In genomic region chr16:70689035-70689969, GRCh38 we compare ENCODE assay signal across 10 cellular contexts. TPM values are rescaled to one million over a fixed set of nuclear protein-coding genes. Genes with fewer than 3 reads are reported as not detected.
DNase-seq lines count a peak whose midpoint lies in the region; ATAC-seq, FAIRE-seq and TF ChIP-seq lines count a peak whose summit lies in the region.
"Had no signal": no experiment of that assay in that cellular context is flagged by ENCODE, and none has a peak within 500 bp of the region (broad histone marks: within the 10 kb centered on the region; RNA-seq: fewer than 3 reads in every experiment).

No MANE protein-coding gene starts in this region.

- WGBS in H1 (ENCODE audit: extremely low coverage in 1 of 2, insufficient coverage in 1 of 2, insufficient read length in 1 of 2, insufficient replicate concordance in 2 of 2, low coverage in 1 of 2, low lambda C conversion rate in 2 of 2, missing lambda C conversion rate in 1 of 2), 2 experiments = 94% methylated on average over 22 of the region's 22 CpGs; no CpG with 5 or more reads in 1 of the 2 experiments
- WGBS in small intestine, 3 donors = 78 to 84% (median 79%) methylated on average over 22 of the region's 22 CpGs

- no peak overlapping the region for H2AK5ac ChIP-seq in H1 (ENCODE audit: low read depth, low read length)

- H3K9ac ChIP-seq in H1 (replicated peaks in 1 of 4; ENCODE audit: extremely low read depth in 1 of 4, low read depth in 3 of 4, low read length in 3 of 4) = no peak overlapping the region

- H3K23ac ChIP-seq in H1 (ENCODE audit: insufficient read length) = no peak overlapping the region

- no peaks in the 10 kb centered on the region; the same call in none of the 2 replicates for H3K79me1 ChIP-seq in H1 (ENCODE audit: low read depth, low read length)

- no peak for TF ChIP-seq POLR2A in H1 (IDR thresholded peaks at IDR 0.05; ENCODE audit: control extremely low read depth in 1 of 2, low read depth in 2 of 2, low read length in 2 of 2)

- no peaks in the 10 kb centered on the region for H3K9me3 ChIP-seq in H1 (ENCODE audit: insufficient read depth in 2 of 2, low read depth in 1 of 2, low read length in 1 of 2)
- no peaks in the 10 kb centered on the region for H3K9me3 ChIP-seq in mucosa of descending colon
- H3K9me3 ChIP-seq in thoracic aorta = no peaks in the 10 kb centered on the region
- no peaks in the 10 kb centered on the region for H3K9me3 ChIP-seq in small intestine (ENCODE audit: control insufficient read depth, low read depth)

- no peak overlapping the region for H4K91ac ChIP-seq in H1 (replicated peaks; ENCODE audit: insufficient read length, low read length)

- H2AFZ ChIP-seq in H1 (ENCODE audit: low read length) = no peak overlapping the region

- H3K23me2 ChIP-seq in H1 (ENCODE audit: low read depth, low read length) = peaks cover 6% of the 10 kb centered on the region; the same call in 1 of the 2 replicates

- H4K20me1 ChIP-seq in H1 (replicated peaks in 1 of 2; ENCODE audit: control insufficient read depth in 1 of 2, insufficient read depth in 2 of 2, low read length in 2 of 2) = peaks cover 0 to 8% of the 10 kb centered on the region in 2 experiments

- POLR2A ChIA-PET in RWPE1 (lab: Yijun Ruan, JAX; ENCODE audit: low non-redundant PET) = no interaction called here
- POLR2A ChIA-PET in H1 (lab: Charles Lee; ENCODE audit: partially characterized antibody) = interaction anchor here (1.0 to 1.5 kb wide), 3 partner anchors 45 to 100 kb away, joined by 3 read pairs; no protein-coding TSS in a partner anchor

- no peak overlapping the region for H3K14ac ChIP-seq in H1 (ENCODE audit: insufficient read length)

- peak overlapping the region; percentile 59 for H4K8ac ChIP-seq in H1 (ENCODE audit: extremely low read depth, insufficient read depth, low read length)

- H3K4ac ChIP-seq in H1 (replicated peaks; ENCODE audit: insufficient read length, low read depth, low read length) = no peak overlapping the region

- no peak overlapping the region for H2BK120ac ChIP-seq in H1 (replicated peaks; ENCODE audit: low read depth, low read length)

- no peak overlapping the region for H3K4me2 ChIP-seq in H1 (ENCODE audit: insufficient read depth in 1 of 2, low read depth in 2 of 2, low read length in 2 of 2)

- CTCF ChIA-PET in RWPE1 (lab: Yijun Ruan, JAX) = interaction anchor here (0.6 to 1.1 kb wide), 4 partner anchors 26 to 825 kb away, joined by 3 to 11 read pairs (median 4); no protein-coding TSS in a partner anchor
- CTCF ChIA-PET in H1 (lab: Charles Lee; ENCODE audit: partially characterized antibody) = interaction anchor here (0.6 to 6.8 kb wide), 7 partner anchors 9 to 81 kb away, joined by 3 to 57 read pairs (median 15); no protein-coding TSS in a partner anchor

- H3K4me1 ChIP-seq in H1 (replicated peaks in 1 of 4; ENCODE audit: control insufficient read depth in 3 of 4, insufficient read depth in 4 of 4, low read length in 3 of 4) (peaks cover under 1 to 30% (median 24%) of the 10 kb centered on the region in 4 experiments), mucosa of descending colon (ENCODE audit: low read depth) (peaks cover 43% of the 10 kb centered on the region), thoracic aorta (ENCODE audit: control insufficient read depth in 1 of 2, low read depth in 2 of 2) (peaks cover 60 to 86% of the 10 kb centered on the region in 2 donors), small intestine (ENCODE audit: control insufficient read depth in 2 of 2, insufficient read depth in 1 of 2, low read depth in 1 of 2, low read length in 1 of 2) (peaks cover 0 to 3% of the 10 kb centered on the region in 2 donors)

- FAIRE-seq in H1 (lab: Jason Lieb, UNC) = no peak
- no peak for FAIRE-seq in small intestine (lab: Jason Lieb, UNC)

- H3K36me3 ChIP-seq in H1 (ENCODE audit: control insufficient read depth in 2 of 4, insufficient read depth in 4 of 4, low read length in 3 of 4) (no peaks in the 10 kb centered on the region), mucosa of descending colon (ENCODE audit: low read depth) (no peaks in the 10 kb centered on the region), thoracic aorta (no peaks in the 10 kb centered on the region), small intestine (ENCODE audit: control insufficient read depth in 2 of 2, insufficient read depth in 2 of 2, low read length in 2 of 2) (peaks cover 0 to 2% of the 10 kb centered on the region in 2 donors)
- H3K36me3 ChIP-seq: brain microvascular endothelial cell had no signal

- intact Hi-C loops in mucosa of descending colon (cut with DNase I, micrococcal nuclease) = loop anchor here (10.0 kb wide), 2 partner anchors 45 to 85 kb away; no protein-coding TSS in a partner anchor

- peaks cover 0 to 8% (median 3%) of the 10 kb centered on the region in 4 experiments; a peak in 4 of 7 replicates for H3K27me3 ChIP-seq in H1 (replicated peaks in 1 of 4; ENCODE audit: control insufficient read depth in 3 of 4, extremely low read depth in 1 of 4, insufficient read depth in 3 of 4, low read length in 3 of 4)
- H3K27me3 ChIP-seq in thoracic aorta (replicated peaks; ENCODE audit: insufficient read depth) = no peaks in the 10 kb centered on the region
- H3K27me3 ChIP-seq in small intestine (ENCODE audit: control insufficient read depth in 2 of 2, insufficient read depth in 2 of 2, low read length in 2 of 2) = no peaks in the 10 kb centered on the region
- H3K27me3 ChIP-seq: brain microvascular endothelial cell had no signal

- no peak overlapping the region for H3K56ac ChIP-seq in H1 (replicated peaks; ENCODE audit: insufficient read length, low read depth, low read length)

- no peaks in the 10 kb centered on the region for H3K79me2 ChIP-seq in H1 (ENCODE audit: control insufficient read depth in 1 of 2, insufficient read depth in 2 of 2, low read length in 2 of 2)

- DNase-seq in RWPE1 (ENCODE audit: low spot score) (no peak), H1 (ENCODE audit: low read depth in 1 of 2, low spot score in 2 of 2) (no peak), mucosa of descending colon (peak in 2 of 3 donors; percentile 62 to 68), thoracic aorta (ENCODE audit: low spot score) (no peak), small intestine (no peak)
- DNase-seq: activated T-cell treated with anti-CD3 and anti-CD28 coated beads, Interleukin-2, amount 50 U/mL, for 48 hours; brain microvascular endothelial cell; NCI-H2227 treated with DMSO at 0.1 percent for 48 hours had no signal

- no peak overlapping the region for H3K4me3 ChIP-seq in H1 (ENCODE audit: extremely low read depth in 1 of 4, insufficient read depth in 2 of 4, low read depth in 3 of 4, low read length in 4 of 4)
- H3K4me3 ChIP-seq in mucosa of descending colon = no peak overlapping the region
- no peak overlapping the region for H3K4me3 ChIP-seq in thoracic aorta
- no peak overlapping the region for H3K4me3 ChIP-seq in small intestine (ENCODE audit: low read depth in 1 of 2, low read length in 2 of 2)

- no peak overlapping the region; the same call in 1 of the 2 replicates for H2BK20ac ChIP-seq in H1 (ENCODE audit: low read length)

- ATAC-seq in mucosa of descending colon = peak; percentile 24
- ATAC-seq in thoracic aorta (ENCODE audit: insufficient number of reproducible peaks, low FRiP score, low read depth) = no peak
- ATAC-seq in GM19035 (IDR thresholded peaks at IDR 0.05; ENCODE audit: unreplicated experiment) = no peak
- ATAC-seq in HG03196 (IDR thresholded peaks at IDR 0.05; ENCODE audit: unreplicated experiment) = no peak

- TF ChIP-seq CTCF in RWPE1 (conservative IDR thresholded peaks at IDR 0.05; ENCODE audit: low read depth) (no peak), H1 (IDR thresholded peaks at IDR 0.05; ENCODE audit: control extremely low read depth in 1 of 3, insufficient read depth in 1 of 3, low read depth in 1 of 3, low read length in 3 of 3) (no peak), mucosa of descending colon (IDR thresholded peaks at IDR 0.05) (no peak), thoracic aorta (IDR thresholded peaks at IDR 0.05) (no peak)

- peak overlapping the region; percentile 91; the same call in 1 of the 2 replicates for H2BK5ac ChIP-seq in H1 (ENCODE audit: low read depth, low read length)

- no peak overlapping the region for H2BK15ac ChIP-seq in H1 (ENCODE audit: low read length)

- no peak for TF ChIP-seq RAD21 in H1 (IDR thresholded peaks at IDR 0.05 in 1 of 2, conservative IDR thresholded peaks at IDR 0.05 in 1 of 2; ENCODE audit: low read depth in 2 of 2, low read length in 2 of 2)

- TF ChIP-seq EP300 in H1 (IDR thresholded peaks at IDR 0.05; ENCODE audit: borderline replicate concordance in 1 of 2, low read depth in 2 of 2, low read length in 2 of 2) = no peak

- no peak overlapping the region for H4K5ac ChIP-seq in H1 (ENCODE audit: insufficient read length, low read depth, low read length)

- H3K27ac ChIP-seq in RWPE1 (peak overlapping the region; percentile 100), H1 (ENCODE audit: low read depth, low read length) (no peak overlapping the region), thoracic aorta (peak overlapping the region; percentile 97 to 100), small intestine (ENCODE audit: low read depth in 1 of 2, low read length in 1 of 2) (peak overlapping the region in 1 of 2 donors; percentile 81)
- H3K27ac ChIP-seq: brain microvascular endothelial cell had no signal

- no peak overlapping the region for H3K18ac ChIP-seq in H1 (ENCODE audit: extremely low read depth, low read length)

- no peak overlapping the region for H2BK12ac ChIP-seq in H1 (ENCODE audit: low read depth, low read length)

RNA-seq across cellular contexts. Expression of gene MTSS2, which starts 3.4 kb away (rescaled TPM):
- total RNA-seq in H1 (2021; fragmentation: NEBNext Ultra II Directional; extraction: Animal tissue kit (Norgen Biotek cat#: 25700)) = 34.2 and 36.7 TPM in 2 replicates
- polyA plus RNA-seq in H1 (2011; rRNA removed) = 23.3 and 33.8 TPM in 2 replicates
- polyA plus RNA-seq in H1 (2011; cell fraction: cytosol; rRNA removed) = 26.1 TPM
- polyA plus RNA-seq in H1 (2011; cell fraction: nucleus; rRNA removed) = 34.8 TPM
- polyA plus RNA-seq in H1 (2012, experiment 1 of 2) = 22.4 to 38.9 TPM (median 37.5 TPM) in 4 replicates
- 14.0 TPM for polyA plus RNA-seq in H1 (2012, experiment 2 of 2)
- 32.8 TPM for polyA plus RNA-seq in H1 (2013, experiment 1 of 2)
- polyA plus RNA-seq in H1 (2013, experiment 2 of 2) = 34.0 TPM
- 13.3 and 15.3 TPM in 2 replicates for polyA minus RNA-seq in H1 (2011; rRNA and poly(A)+ RNA removed)
- 23.2 TPM for polyA minus RNA-seq in H1 (2011; cell fraction: cytosol; rRNA and poly(A)+ RNA removed)
- polyA minus RNA-seq in H1 (2011; cell fraction: nucleus; rRNA and poly(A)+ RNA removed) = 18.2 TPM
- total RNA-seq in mucosa of descending colon = 100 to 1,000 TPM in 1 of 3 donors, 10 to 100 TPM in 2; 11.8 to 151 (median 28.2) TPM
- 10 to 100 TPM; 57.3 to 58.5 TPM for total RNA-seq in thoracic aorta
- 10 to 100 TPM in 1 of 3 donors, 1 to 10 TPM in 2; 2.9 to 15.2 (median 7.3) TPM for polyA plus RNA-seq in small intestine

RNA-seq across cellular contexts. Expression of gene IL34, which starts 42.9 kb away (rescaled TPM):
- total RNA-seq in H1 (2021; fragmentation: NEBNext Ultra II Directional; extraction: Animal tissue kit (Norgen Biotek cat#: 25700)) = 4.0 and 4.6 TPM in 2 replicates
- 5.6 and 8.0 TPM in 2 replicates for polyA plus RNA-seq in H1 (2011; rRNA removed)
- polyA plus RNA-seq in H1 (2011; cell fraction: cytosol; rRNA removed) = 6.7 TPM
- polyA plus RNA-seq in H1 (2011; cell fraction: nucleus; rRNA removed) = 9.0 TPM
- 4.6 to 6.5 TPM (median 5.2 TPM) in 4 replicates for polyA plus RNA-seq in H1 (2012, experiment 1 of 2)
- polyA plus RNA-seq in H1 (2012, experiment 2 of 2) = 3.3 TPM
- polyA plus RNA-seq in H1 (2013, experiment 1 of 2) = 2.7 TPM
- 3.3 TPM for polyA plus RNA-seq in H1 (2013, experiment 2 of 2)
- polyA minus RNA-seq in H1 (2011; rRNA and poly(A)+ RNA removed) = 1.7 and 2.2 TPM in 2 replicates
- polyA minus RNA-seq in H1 (2011; cell fraction: cytosol; rRNA and poly(A)+ RNA removed) = 4.3 TPM
- 1.5 TPM for polyA minus RNA-seq in H1 (2011; cell fraction: nucleus; rRNA and poly(A)+ RNA removed)
- total RNA-seq in mucosa of descending colon = 1 to 10 TPM; 1.2 to 2.2 (median 1.8) TPM
- 10 to 100 TPM; 11.9 to 55.6 TPM for total RNA-seq in thoracic aorta
- 1 to 10 TPM in 2 of 3 donors, not detected in 1; 1.5 to 6.5 TPM for polyA plus RNA-seq in small intestine

Comparison
In these comparisons a context has a peak if more than half of its experiments do, and no peak if none do; other contexts are left out.
1. DNase-seq: peak in mucosa of descending colon (2 of 3); none in RWPE1 (single experiment), H1 (0 of 2), thoracic aorta (single experiment) and small intestine (single experiment).